In genomic region chr2:129801575-129801974, GRCh38 we compare ENCODE assay signal across 15 cellular contexts.
DNase-seq lines count a peak whose midpoint lies in the region; TF ChIP-seq lines count a peak whose summit lies in the region.
"Had no signal": no experiment of that assay in that cellular context is flagged by ENCODE, and none has a peak within 500 bp of the region (broad histone marks: within the 10 kb centered on the region; RNA-seq: fewer than 3 reads in every experiment).

No MANE protein-coding gene starts in this region.

- no peaks in the 10 kb centered on the region for H3K4me1 ChIP-seq in SJCRH30
- H3K4me1 ChIP-seq: left lung had no signal

- H3K36me3 ChIP-seq in SJCRH30, result no peaks in the 10 kb centered on the region
- H3K36me3 ChIP-seq: left lung had no signal

- H3K9me3 ChIP-seq in SJCRH30 (replicated peaks), result no peaks in the 10 kb centered on the region
- H3K9me3 ChIP-seq: left lung had no signal

- peaks cover 40% of the 10 kb centered on the region for H3K4me1 Mint-ChIP-seq in brain
- H3K4me1 Mint-ChIP-seq: activated CD4-positive, alpha-beta T cell treated with anti-CD3 and anti-CD28 coated beads for 36 hours; activated naive CD8-positive, alpha-beta T cell treated with anti-CD3 and anti-CD28 coated beads for 36 hours; naive thymus-derived CD4-positive, alpha-beta T cell; T-helper 17 cell had no signal

- no peaks in the 10 kb centered on the region for H3K36me3 Mint-ChIP-seq in brain
- H3K36me3 Mint-ChIP-seq: activated naive CD8-positive, alpha-beta T cell treated with anti-CD3 and anti-CD28 coated beads for 36 hours; naive thymus-derived CD4-positive, alpha-beta T cell had no signal

- in situ Hi-C loops in ACHN (cut with HindIII; ENCODE audit: low pct_ligation_motif_present, low pct_unique_long_range_greater_than_20kb, low sequenced_read_pairs), result no loop called here

- H3K27ac Mint-ChIP-seq in brain, result peak overlapping the region in 4 of 5 experiments; percentile 18 to 63 (median 42)
- H3K27ac Mint-ChIP-seq: activated CD4-positive, alpha-beta T cell treated with anti-CD3 and anti-CD28 coated beads for 36 hours; activated naive CD8-positive, alpha-beta T cell treated with anti-CD3 and anti-CD28 coated beads for 36 hours; naive thymus-derived CD4-positive, alpha-beta T cell; T-helper 17 cell had no signal

- DNase-seq in DMS153 treated with DMSO at 0.1 percent for 48 hours (lab: John Stamatoyannopoulos, UW; ENCODE audit: unreplicated experiment), result peak; percentile 2
- DNase-seq in NCI-H1694 treated with DMSO at 0.1 percent for 48 hours (lab: John Stamatoyannopoulos, UW), result peak; percentile 41
- DNase-seq in kidney glomerular epithelial cell (lab: John Stamatoyannopoulos, UW), result peak; percentile 67
- no peak for DNase-seq in ureter (ENCODE audit: low spot score)
- no peak for DNase-seq in SJCRH30
- no peak for DNase-seq in ACHN
- DNase-seq in NCI-H2081 (lab: John Stamatoyannopoulos, UW), result no peak
- DNase-seq: activated CD4-positive, alpha-beta T cell treated with anti-CD3 and anti-CD28 coated beads for 36 hours; activated naive CD8-positive, alpha-beta T cell treated with anti-CD3 and anti-CD28 coated beads for 36 hours; C1 segment of cervical spinal cord; hippocampal formation; left lung; naive thymus-derived CD4-positive, alpha-beta T cell; T-helper 17 cell had no signal

- TF ChIP-seq CTCF in brain (conservative IDR thresholded peaks at IDR 0.05), result no peak

- peaks cover 4% of the 10 kb centered on the region; the same call in 1 of the 2 replicates for H3K27me3 ChIP-seq in SJCRH30

- no peak overlapping the region for H3K4me3 ChIP-seq in SJCRH30
- H3K4me3 ChIP-seq: left lung had no signal

- H3K9me3 Mint-ChIP-seq in brain, result no peaks in the 10 kb centered on the region
- H3K9me3 Mint-ChIP-seq: activated naive CD8-positive, alpha-beta T cell treated with anti-CD3 and anti-CD28 coated beads for 36 hours had no signal

- no peak overlapping the region for H3K4me3 Mint-ChIP-seq in brain
- H3K4me3 Mint-ChIP-seq: activated CD4-positive, alpha-beta T cell treated with anti-CD3 and anti-CD28 coated beads for 36 hours; activated naive CD8-positive, alpha-beta T cell treated with anti-CD3 and anti-CD28 coated beads for 36 hours; naive thymus-derived CD4-positive, alpha-beta T cell; T-helper 17 cell had no signal

- H3K27ac ChIP-seq in SJCRH30, result no peak overlapping the region
- H3K27ac ChIP-seq: left lung had no signal

- H3K27me3 Mint-ChIP-seq in brain, result no peaks in the 10 kb centered on the region
- H3K27me3 Mint-ChIP-seq: activated naive CD8-positive, alpha-beta T cell treated with anti-CD3 and anti-CD28 coated beads for 36 hours had no signal

Comparison
In these comparisons a context has a peak if more than half of its experiments do, and no peak if none do; other contexts are left out.
1. DNase-seq: peak in DMS153 treated with DMSO at 0.1 percent for 48 hours (single experiment), NCI-H1694 treated with DMSO at 0.1 percent for 48 hours (single experiment) and kidney glomerular epithelial cell (single experiment); none in ureter (single experiment), SJCRH30 (0 of 2), ACHN (single experiment) and NCI-H2081 (0 of 2).